8 cellular contexts compared by ENCODE assay signal in the genomic region with DNA sequence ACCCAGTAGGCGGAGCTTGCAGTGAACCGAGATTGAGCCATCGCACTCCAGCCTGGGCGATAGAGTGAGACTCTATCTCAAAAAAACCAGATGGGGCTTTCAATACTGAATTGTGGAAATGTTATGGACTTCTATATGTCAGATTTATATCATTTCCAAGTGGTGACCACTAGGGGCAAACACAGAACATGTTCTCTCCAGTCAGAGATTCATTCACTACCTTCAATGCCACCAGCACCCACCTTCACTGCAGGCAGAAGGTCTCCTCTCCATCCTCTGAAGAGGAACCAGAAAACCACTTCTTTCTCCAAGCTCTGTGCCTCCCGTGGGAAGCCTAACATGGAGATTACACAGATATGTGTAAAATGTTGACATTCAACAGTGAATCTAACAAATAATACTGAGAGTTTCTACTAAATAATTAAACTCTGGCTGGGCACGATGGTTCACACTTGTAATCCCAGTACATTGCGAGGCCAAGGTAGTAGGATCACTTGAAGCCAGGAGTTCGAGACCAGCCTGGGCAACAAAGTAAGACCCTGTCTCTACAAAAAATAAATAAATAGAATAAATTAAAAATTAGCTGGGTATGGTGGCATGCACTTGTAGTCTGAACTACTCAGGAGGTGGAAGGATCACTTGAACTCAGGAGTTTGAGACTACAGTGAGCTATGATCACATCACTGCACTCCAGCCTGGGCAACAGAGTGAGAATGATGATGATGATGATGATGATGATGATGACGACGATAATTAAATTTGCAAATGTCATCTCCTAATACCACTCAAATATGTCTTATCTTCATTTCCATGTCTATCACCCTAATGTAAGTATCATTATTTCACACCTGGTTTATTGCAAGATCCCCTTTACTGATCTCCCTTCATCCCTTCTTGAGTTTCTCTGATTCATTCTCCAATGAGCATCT.
DNase-seq lines count a peak whose midpoint lies in the region; ATAC-seq, FAIRE-seq and TF ChIP-seq lines count a peak whose summit lies in the region.
"Had no signal": no experiment of that assay in that cellular context is flagged by ENCODE, and none has a peak within 500 bp of the region (broad histone marks: within the 10 kb centered on the region; RNA-seq: fewer than 3 reads in every experiment).

No MANE protein-coding gene starts in this region.

- H2AFZ ChIP-seq in PC-3 (ENCODE audit: low read length) (no peak overlapping the region), fibroblast of lung (ENCODE audit: low read length) (no peak overlapping the region)

- H3K27ac ChIP-seq in PC-3 (ENCODE audit: low read length): no peak overlapping the region
- no peak overlapping the region for H3K27ac ChIP-seq in fibroblast of lung (ENCODE audit: insufficient read depth, low read length)
- H3K27ac ChIP-seq: neutrophil had no signal

- H3K9ac ChIP-seq in PC-3 (ENCODE audit: low read length): no peak overlapping the region
- H3K9ac ChIP-seq in fibroblast of lung (ENCODE audit: insufficient read depth, low read length): no peak overlapping the region

- H3K9me3 ChIP-seq in PC-3 (ENCODE audit: low read length): no peaks in the 10 kb centered on the region
- no peaks in the 10 kb centered on the region for H3K9me3 ChIP-seq in fibroblast of lung (ENCODE audit: control insufficient read depth, insufficient read depth, low read depth, low read length)
- H3K9me3 ChIP-seq: neutrophil had no signal

- DNase-seq in GM06990 (ENCODE audit: extremely low read depth, insufficient read length) (no peak), H54 (ENCODE audit: insufficient read length, low spot score) (peak; percentile 15), PC-3 (peak; percentile 82), fibroblast of lung (ENCODE audit: low read depth in 2 of 2) (peak in 1 of 2 donors; percentile 34), NCI-H524 treated with DMSO at 0.1 percent for 48 hours (lab: John Stamatoyannopoulos, UW) (no peak), ureter (ENCODE audit: low spot score) (no peak), mesenteric fat pad (ENCODE audit: low spot score) (no peak)

- TF ChIP-seq POLR2A in H54 (IDR thresholded peaks at IDR 0.05; ENCODE audit: low read depth, low read length): no peak

- no peak for FAIRE-seq in H54 (lab: Jason Lieb, UNC)

- peak; percentile 53 for TF ChIP-seq CTCF in GM06990 (IDR thresholded peaks at IDR 0.05; ENCODE audit: insufficient read depth, low read length, poor library complexity, severe bottlenecking)
- peak; percentile 90 for TF ChIP-seq CTCF in PC-3 (conservative IDR thresholded peaks at IDR 0.05; ENCODE audit: low read depth, low read length)
- peak; percentile 31 to 59 for TF ChIP-seq CTCF in fibroblast of lung (conservative IDR thresholded peaks at IDR 0.05 in 1 of 2, IDR thresholded peaks at IDR 0.05 in 1 of 2; ENCODE audit: low read depth in 1 of 2, low read length in 2 of 2)

- H3K79me2 ChIP-seq in PC-3 (ENCODE audit: low read length) (no peaks in the 10 kb centered on the region), fibroblast of lung (ENCODE audit: control insufficient read depth, insufficient read depth, low read length) (no peaks in the 10 kb centered on the region)

- peak; percentile 99 for ATAC-seq in PC-3

- 0 out of 2 replicates have a peak, but pooled peaks cover 6% of the 10 kb centered on the region for H3K9me2 ChIP-seq in PC-3 (replicated peaks; ENCODE audit: low read length)

- H3K4me2 ChIP-seq in PC-3 (ENCODE audit: low read length): no peak overlapping the region
- no peak overlapping the region for H3K4me2 ChIP-seq in fibroblast of lung (ENCODE audit: extremely low read depth, insufficient read depth, low read length)

- no peaks in the 10 kb centered on the region for H3K36me3 ChIP-seq in GM06990 (ENCODE audit: control insufficient read depth, insufficient read depth, low read length)
- H3K36me3 ChIP-seq in PC-3 (ENCODE audit: low read depth, low read length): no peaks in the 10 kb centered on the region
- H3K36me3 ChIP-seq in fibroblast of lung (ENCODE audit: control insufficient read depth, insufficient read depth, low read length): no peaks in the 10 kb centered on the region
- H3K36me3 ChIP-seq: neutrophil had no signal

- CTCF ChIA-PET in PC-3 (lab: Charles Lee): interaction anchor here (0.7 kb wide), 1 partner anchor 13 kb away, joined by 3 read pairs; no protein-coding TSS in a partner anchor

- POLR2A ChIA-PET in PC-3 (lab: Charles Lee; ENCODE audit: unreplicated experiment): no interaction called here

- no peaks in the 10 kb centered on the region for H3F3A ChIP-seq in PC-3 (ENCODE audit: low read length, unreplicated experiment)

- no peak overlapping the region for H3K4me3 ChIP-seq in GM06990 (replicated peaks; ENCODE audit: low read depth, low read length)
- no peak overlapping the region for H3K4me3 ChIP-seq in PC-3 (ENCODE audit: low read length)
- no peak overlapping the region for H3K4me3 ChIP-seq in fibroblast of lung (replicated peaks in 1 of 4; ENCODE audit: control extremely low read depth in 1 of 4, insufficient read depth in 1 of 4, low read depth in 3 of 4, low read length in 4 of 4)

- H4K20me1 ChIP-seq in PC-3 (ENCODE audit: low read length): no peaks in the 10 kb centered on the region
- H4K20me1 ChIP-seq in fibroblast of lung (ENCODE audit: control insufficient read depth, extremely low read depth, insufficient read depth, low read length): no peaks in the 10 kb centered on the region

- H3K27me3 ChIP-seq in GM06990 (replicated peaks; ENCODE audit: control insufficient read depth, insufficient read depth, low read length) (no peaks in the 10 kb centered on the region), PC-3 (ENCODE audit: low read length) (no peaks in the 10 kb centered on the region), fibroblast of lung (ENCODE audit: control insufficient read depth, insufficient read depth, low read length) (no peaks in the 10 kb centered on the region)
- H3K27me3 ChIP-seq: neutrophil had no signal

- intact Hi-C loops in PC-3 (cut with micrococcal nuclease): loop anchor here (2.0 to 5.0 kb wide), 2 partner anchors 74 to 121 kb away; no protein-coding TSS in a partner anchor

- no TSS peak for BruUV-seq in PC-3 (replicated peaks; lab: Mats Ljungman, UMichigan)

- H3K4me1 ChIP-seq in PC-3 (ENCODE audit: insufficient read depth, low read length) (no peaks in the 10 kb centered on the region), fibroblast of lung (ENCODE audit: control insufficient read depth, extremely low read depth, insufficient read depth, low read length) (no peaks in the 10 kb centered on the region)

Comparison
In these comparisons a context has a peak if more than half of its experiments do, and no peak if none do; other contexts are left out.
1. DNase-seq: peak in H54 (single experiment) and PC-3 (single experiment); none in GM06990 (single experiment), NCI-H524 treated with DMSO at 0.1 percent for 48 hours (single experiment), ureter (single experiment) and mesenteric fat pad (single experiment).
2. Peak in every context shown above with its lines, with median percentiles within 50 percentile points of each other: CTCF ChIP-seq.